Comparison of ENCODE assay signal across 1 cellular context in genomic region chr18:49813321-49814146, GRCh38.
TF ChIP-seq lines count a peak whose summit lies in the region.

A gene with protein sequence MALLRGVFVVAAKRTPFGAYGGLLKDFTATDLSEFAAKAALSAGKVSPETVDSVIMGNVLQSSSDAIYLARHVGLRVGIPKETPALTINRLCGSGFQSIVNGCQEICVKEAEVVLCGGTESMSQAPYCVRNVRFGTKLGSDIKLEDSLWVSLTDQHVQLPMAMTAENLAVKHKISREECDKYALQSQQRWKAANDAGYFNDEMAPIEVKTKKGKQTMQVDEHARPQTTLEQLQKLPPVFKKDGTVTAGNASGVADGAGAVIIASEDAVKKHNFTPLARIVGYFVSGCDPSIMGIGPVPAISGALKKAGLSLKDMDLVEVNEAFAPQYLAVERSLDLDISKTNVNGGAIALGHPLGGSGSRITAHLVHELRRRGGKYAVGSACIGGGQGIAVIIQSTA (minus strand): TSS chr18:49813533. CDS start chr18:49813484, 49 bp downstream.

TF ChIP-seq in HepG2, 621 proteins besides CTCF, POLR2A, EP300 and RAD21 (continued from another document and continues in another):
- TF ChIP-seq SUZ12 (IDR thresholded peaks at IDR 0.05; ENCODE audit: low read depth, low read length): no peak
- TF ChIP-seq SIN3A (IDR thresholded peaks at IDR 0.05; ENCODE audit: borderline replicate concordance, low read depth, low read length): 0 out of 2 replicates have a peak, but pooled peaks have one; percentile 57
- TF ChIP-seq ATF1 (CRISPR knock-in tag; IDR thresholded peaks at IDR 0.05): no peak
- no peak for TF ChIP-seq ATAD3A (CRISPR knock-in tag; IDR thresholded peaks at IDR 0.05)
- no peak; the same call in 1 of the 2 replicates for TF ChIP-seq ZNF24 (IDR thresholded peaks at IDR 0.05)
- TF ChIP-seq ZFP62 (CRISPR knock-in tag; IDR thresholded peaks at IDR 0.05): no peak
- no peak for TF ChIP-seq SIX1 (CRISPR knock-in tag; IDR thresholded peaks at IDR 0.05; ENCODE audit: borderline replicate concordance)
- no peak for TF ChIP-seq ZNF652 (CRISPR knock-in tag; IDR thresholded peaks at IDR 0.05; ENCODE audit: borderline replicate concordance, low read depth)
- TF ChIP-seq ZBTB10 (CRISPR knock-in tag; IDR thresholded peaks at IDR 0.05; ENCODE audit: borderline replicate concordance): peak; percentile 60
- TF ChIP-seq NAIF1 (CRISPR knock-in tag; IDR thresholded peaks at IDR 0.05; ENCODE audit: borderline replicate concordance): peak; percentile 43
- 0 out of 4 replicates have a peak, but pooled peaks of 1 of the 2 experiments have one; percentile 35 for TF ChIP-seq NR2F1 (CRISPR knock-in tag; IDR thresholded peaks at IDR 0.05)
- TF ChIP-seq, protein P1, sequence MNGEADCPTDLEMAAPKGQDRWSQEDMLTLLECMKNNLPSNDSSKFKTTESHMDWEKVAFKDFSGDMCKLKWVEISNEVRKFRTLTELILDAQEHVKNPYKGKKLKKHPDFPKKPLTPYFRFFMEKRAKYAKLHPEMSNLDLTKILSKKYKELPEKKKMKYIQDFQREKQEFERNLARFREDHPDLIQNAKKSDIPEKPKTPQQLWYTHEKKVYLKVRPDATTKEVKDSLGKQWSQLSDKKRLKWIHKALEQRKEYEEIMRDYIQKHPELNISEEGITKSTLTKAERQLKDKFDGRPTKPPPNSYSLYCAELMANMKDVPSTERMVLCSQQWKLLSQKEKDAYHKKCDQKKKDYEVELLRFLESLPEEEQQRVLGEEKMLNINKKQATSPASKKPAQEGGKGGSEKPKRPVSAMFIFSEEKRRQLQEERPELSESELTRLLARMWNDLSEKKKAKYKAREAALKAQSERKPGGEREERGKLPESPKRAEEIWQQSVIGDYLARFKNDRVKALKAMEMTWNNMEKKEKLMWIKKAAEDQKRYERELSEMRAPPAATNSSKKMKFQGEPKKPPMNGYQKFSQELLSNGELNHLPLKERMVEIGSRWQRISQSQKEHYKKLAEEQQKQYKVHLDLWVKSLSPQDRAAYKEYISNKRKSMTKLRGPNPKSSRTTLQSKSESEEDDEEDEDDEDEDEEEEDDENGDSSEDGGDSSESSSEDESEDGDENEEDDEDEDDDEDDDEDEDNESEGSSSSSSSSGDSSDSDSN (CRISPR knock-in tag; IDR thresholded peaks at IDR 0.05): peak; percentile 55; the same call in 1 of the 2 replicates
- TF ChIP-seq THAP8 (CRISPR knock-in tag; IDR thresholded peaks at IDR 0.05; ENCODE audit: borderline replicate concordance): no peak
- TF ChIP-seq, protein P2, sequence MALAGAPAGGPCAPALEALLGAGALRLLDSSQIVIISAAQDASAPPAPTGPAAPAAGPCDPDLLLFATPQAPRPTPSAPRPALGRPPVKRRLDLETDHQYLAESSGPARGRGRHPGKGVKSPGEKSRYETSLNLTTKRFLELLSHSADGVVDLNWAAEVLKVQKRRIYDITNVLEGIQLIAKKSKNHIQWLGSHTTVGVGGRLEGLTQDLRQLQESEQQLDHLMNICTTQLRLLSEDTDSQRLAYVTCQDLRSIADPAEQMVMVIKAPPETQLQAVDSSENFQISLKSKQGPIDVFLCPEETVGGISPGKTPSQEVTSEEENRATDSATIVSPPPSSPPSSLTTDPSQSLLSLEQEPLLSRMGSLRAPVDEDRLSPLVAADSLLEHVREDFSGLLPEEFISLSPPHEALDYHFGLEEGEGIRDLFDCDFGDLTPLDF (CRISPR knock-in tag; IDR thresholded peaks at IDR 0.05): no peak; the same call in 1 of the 2 replicates
- no peak; the same call in 1 of the 2 replicates for TF ChIP-seq ZNF512 (CRISPR knock-in tag; IDR thresholded peaks at IDR 0.05)
- TF ChIP-seq, protein P3, sequence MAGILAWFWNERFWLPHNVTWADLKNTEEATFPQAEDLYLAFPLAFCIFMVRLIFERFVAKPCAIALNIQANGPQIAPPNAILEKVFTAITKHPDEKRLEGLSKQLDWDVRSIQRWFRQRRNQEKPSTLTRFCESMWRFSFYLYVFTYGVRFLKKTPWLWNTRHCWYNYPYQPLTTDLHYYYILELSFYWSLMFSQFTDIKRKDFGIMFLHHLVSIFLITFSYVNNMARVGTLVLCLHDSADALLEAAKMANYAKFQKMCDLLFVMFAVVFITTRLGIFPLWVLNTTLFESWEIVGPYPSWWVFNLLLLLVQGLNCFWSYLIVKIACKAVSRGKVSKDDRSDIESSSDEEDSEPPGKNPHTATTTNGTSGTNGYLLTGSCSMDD (CRISPR knock-in tag; IDR thresholded peaks at IDR 0.05): no peak
- no peak for TF ChIP-seq EZH2 (conservative IDR thresholded peaks at IDR 0.05; ENCODE audit: low read depth, low read length)
- TF ChIP-seq ZNF891 (CRISPR knock-in tag; IDR thresholded peaks at IDR 0.05): peak; percentile 84; the same call in 1 of the 2 replicates
- TF ChIP-seq, protein P4, sequence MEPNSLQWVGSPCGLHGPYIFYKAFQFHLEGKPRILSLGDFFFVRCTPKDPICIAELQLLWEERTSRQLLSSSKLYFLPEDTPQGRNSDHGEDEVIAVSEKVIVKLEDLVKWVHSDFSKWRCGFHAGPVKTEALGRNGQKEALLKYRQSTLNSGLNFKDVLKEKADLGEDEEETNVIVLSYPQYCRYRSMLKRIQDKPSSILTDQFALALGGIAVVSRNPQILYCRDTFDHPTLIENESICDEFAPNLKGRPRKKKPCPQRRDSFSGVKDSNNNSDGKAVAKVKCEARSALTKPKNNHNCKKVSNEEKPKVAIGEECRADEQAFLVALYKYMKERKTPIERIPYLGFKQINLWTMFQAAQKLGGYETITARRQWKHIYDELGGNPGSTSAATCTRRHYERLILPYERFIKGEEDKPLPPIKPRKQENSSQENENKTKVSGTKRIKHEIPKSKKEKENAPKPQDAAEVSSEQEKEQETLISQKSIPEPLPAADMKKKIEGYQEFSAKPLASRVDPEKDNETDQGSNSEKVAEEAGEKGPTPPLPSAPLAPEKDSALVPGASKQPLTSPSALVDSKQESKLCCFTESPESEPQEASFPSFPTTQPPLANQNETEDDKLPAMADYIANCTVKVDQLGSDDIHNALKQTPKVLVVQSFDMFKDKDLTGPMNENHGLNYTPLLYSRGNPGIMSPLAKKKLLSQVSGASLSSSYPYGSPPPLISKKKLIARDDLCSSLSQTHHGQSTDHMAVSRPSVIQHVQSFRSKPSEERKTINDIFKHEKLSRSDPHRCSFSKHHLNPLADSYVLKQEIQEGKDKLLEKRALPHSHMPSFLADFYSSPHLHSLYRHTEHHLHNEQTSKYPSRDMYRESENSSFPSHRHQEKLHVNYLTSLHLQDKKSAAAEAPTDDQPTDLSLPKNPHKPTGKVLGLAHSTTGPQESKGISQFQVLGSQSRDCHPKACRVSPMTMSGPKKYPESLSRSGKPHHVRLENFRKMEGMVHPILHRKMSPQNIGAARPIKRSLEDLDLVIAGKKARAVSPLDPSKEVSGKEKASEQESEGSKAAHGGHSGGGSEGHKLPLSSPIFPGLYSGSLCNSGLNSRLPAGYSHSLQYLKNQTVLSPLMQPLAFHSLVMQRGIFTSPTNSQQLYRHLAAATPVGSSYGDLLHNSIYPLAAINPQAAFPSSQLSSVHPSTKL (CRISPR knock-in tag; IDR thresholded peaks at IDR 0.05): peak; percentile 55; the same call in 1 of the 2 replicates
- TF ChIP-seq ATF7-NPFF (CRISPR knock-in tag; IDR thresholded peaks at IDR 0.05; ENCODE audit: low read depth): no peak; the same call in 1 of the 2 replicates
- 0 out of 2 replicates have a peak, but pooled peaks have one; percentile 19 for TF ChIP-seq ZBTB25 (CRISPR knock-in tag; IDR thresholded peaks at IDR 0.05)
- TF ChIP-seq SAFB2 (CRISPR knock-in tag; IDR thresholded peaks at IDR 0.05; ENCODE audit: borderline replicate concordance, low read depth): peak; percentile 25; the same call in 1 of the 2 replicates
- no peak for TF ChIP-seq ZNF724P (CRISPR knock-in tag; IDR thresholded peaks at IDR 0.05; ENCODE audit: borderline replicate concordance)
- no peak for TF ChIP-seq NCOA1 (CRISPR knock-in tag; IDR thresholded peaks at IDR 0.05)
- no peak for TF ChIP-seq PRMT3 (CRISPR knock-in tag; IDR thresholded peaks at IDR 0.05; ENCODE audit: borderline replicate concordance, low read depth)
- no peak for TF ChIP-seq JARID2 (CRISPR knock-in tag; IDR thresholded peaks at IDR 0.05; ENCODE audit: insufficient replicate concordance)
- TF ChIP-seq ZNF230 (CRISPR knock-in tag; IDR thresholded peaks at IDR 0.05): 0 out of 2 replicates have a peak, but pooled peaks have one; percentile 66
- TF ChIP-seq SYNCRIP (IDR thresholded peaks at IDR 0.05; ENCODE audit: insufficient read depth, low read depth, low read length): no peak
- no peak for TF ChIP-seq FOXP1 (IDR thresholded peaks at IDR 0.05)
- no peak for TF ChIP-seq FOXP1 (CRISPR knock-in tag; IDR thresholded peaks at IDR 0.05)
- peak; percentile 71 for TF ChIP-seq TAF1 (CRISPR knock-in tag; IDR thresholded peaks at IDR 0.05)
- peak; percentile 63 for TF ChIP-seq PHF8 (CRISPR knock-in tag; IDR thresholded peaks at IDR 0.05)
- TF ChIP-seq, protein P5, sequence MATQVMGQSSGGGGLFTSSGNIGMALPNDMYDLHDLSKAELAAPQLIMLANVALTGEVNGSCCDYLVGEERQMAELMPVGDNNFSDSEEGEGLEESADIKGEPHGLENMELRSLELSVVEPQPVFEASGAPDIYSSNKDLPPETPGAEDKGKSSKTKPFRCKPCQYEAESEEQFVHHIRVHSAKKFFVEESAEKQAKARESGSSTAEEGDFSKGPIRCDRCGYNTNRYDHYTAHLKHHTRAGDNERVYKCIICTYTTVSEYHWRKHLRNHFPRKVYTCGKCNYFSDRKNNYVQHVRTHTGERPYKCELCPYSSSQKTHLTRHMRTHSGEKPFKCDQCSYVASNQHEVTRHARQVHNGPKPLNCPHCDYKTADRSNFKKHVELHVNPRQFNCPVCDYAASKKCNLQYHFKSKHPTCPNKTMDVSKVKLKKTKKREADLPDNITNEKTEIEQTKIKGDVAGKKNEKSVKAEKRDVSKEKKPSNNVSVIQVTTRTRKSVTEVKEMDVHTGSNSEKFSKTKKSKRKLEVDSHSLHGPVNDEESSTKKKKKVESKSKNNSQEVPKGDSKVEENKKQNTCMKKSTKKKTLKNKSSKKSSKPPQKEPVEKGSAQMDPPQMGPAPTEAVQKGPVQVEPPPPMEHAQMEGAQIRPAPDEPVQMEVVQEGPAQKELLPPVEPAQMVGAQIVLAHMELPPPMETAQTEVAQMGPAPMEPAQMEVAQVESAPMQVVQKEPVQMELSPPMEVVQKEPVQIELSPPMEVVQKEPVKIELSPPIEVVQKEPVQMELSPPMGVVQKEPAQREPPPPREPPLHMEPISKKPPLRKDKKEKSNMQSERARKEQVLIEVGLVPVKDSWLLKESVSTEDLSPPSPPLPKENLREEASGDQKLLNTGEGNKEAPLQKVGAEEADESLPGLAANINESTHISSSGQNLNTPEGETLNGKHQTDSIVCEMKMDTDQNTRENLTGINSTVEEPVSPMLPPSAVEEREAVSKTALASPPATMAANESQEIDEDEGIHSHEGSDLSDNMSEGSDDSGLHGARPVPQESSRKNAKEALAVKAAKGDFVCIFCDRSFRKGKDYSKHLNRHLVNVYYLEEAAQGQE (IDR thresholded peaks at IDR 0.05; ENCODE audit: borderline replicate concordance in 1 of 2, low read depth in 1 of 2, low read length in 2 of 2): no peak
- no peak for TF ChIP-seq SRSF9 (IDR thresholded peaks at IDR 0.05; ENCODE audit: borderline replicate concordance, insufficient read depth, low read depth, low read length, poor library complexity, severe bottlenecking)
- no peak for TF ChIP-seq AHR (CRISPR knock-in tag; IDR thresholded peaks at IDR 0.05)
- TF ChIP-seq, protein P6, sequence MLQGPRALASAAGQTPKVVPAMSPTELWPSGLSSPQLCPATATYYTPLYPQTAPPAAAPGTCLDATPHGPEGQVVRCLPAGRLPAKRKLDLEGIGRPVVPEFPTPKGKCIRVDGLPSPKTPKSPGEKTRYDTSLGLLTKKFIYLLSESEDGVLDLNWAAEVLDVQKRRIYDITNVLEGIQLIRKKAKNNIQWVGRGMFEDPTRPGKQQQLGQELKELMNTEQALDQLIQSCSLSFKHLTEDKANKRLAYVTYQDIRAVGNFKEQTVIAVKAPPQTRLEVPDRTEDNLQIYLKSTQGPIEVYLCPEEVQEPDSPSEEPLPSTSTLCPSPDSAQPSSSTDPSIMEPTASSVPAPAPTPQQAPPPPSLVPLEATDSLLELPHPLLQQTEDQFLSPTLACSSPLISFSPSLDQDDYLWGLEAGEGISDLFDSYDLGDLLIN (CRISPR knock-in tag; IDR thresholded peaks at IDR 0.05; ENCODE audit: borderline replicate concordance): peak; percentile 17; the same call in 1 of the 2 replicates
